Comparison of ENCODE assay signal across 21 cellular contexts in the genomic region with DNA sequence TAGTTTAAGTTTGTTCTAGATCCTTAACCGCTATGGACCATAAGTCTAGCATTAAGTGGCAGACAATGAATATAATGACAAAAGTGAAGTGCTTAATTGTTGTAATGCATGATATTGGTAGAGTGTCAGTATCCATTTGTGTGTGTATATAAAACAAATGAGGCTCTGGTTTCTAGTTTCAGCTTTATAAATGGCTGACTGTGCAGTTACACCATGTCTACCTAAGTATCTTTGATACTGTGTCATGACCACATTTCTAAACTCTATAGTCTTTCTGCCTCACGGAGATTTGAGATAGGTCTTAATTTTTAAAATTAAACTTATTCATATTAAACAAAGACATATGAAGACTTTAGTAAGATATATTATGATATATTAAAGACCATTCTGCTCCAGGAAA.
A peak's percentile ranks its signal among the peaks of the same experiment; 100 is the strongest.
DNase-seq lines count a peak whose midpoint lies in the region; ATAC-seq, FAIRE-seq and TF ChIP-seq lines count a peak whose summit lies in the region.
"Had no signal": no experiment of that assay in that cellular context is flagged by ENCODE, and none has a peak within 500 bp of the region (broad histone marks: within the 10 kb centered on the region; RNA-seq: fewer than 3 reads in every experiment).

No MANE protein-coding gene starts in this region.

- H3K4me1 ChIP-seq in HepG2 (ENCODE audit: insufficient read depth, low read length) (no peaks in the 10 kb centered on the region), right lobe of liver (no peaks in the 10 kb centered on the region)
- H3K4me1 ChIP-seq: BLaER1, Caco-2 had no signal

- H2AFZ ChIP-seq in HepG2 (ENCODE audit: low read length), result no peak overlapping the region
- H2AFZ ChIP-seq: GM23338 had no signal

- TF ChIP-seq POLR2A in HepG2 (IDR thresholded peaks at IDR 0.05; ENCODE audit: insufficient read depth in 1 of 2, low read depth in 2 of 2, low read length in 2 of 2), result no peak
- TF ChIP-seq POLR2A in right lobe of liver (IDR thresholded peaks at IDR 0.05), result no peak

- H4K20me1 ChIP-seq in HepG2 (ENCODE audit: insufficient read depth, low read length), result no peaks in the 10 kb centered on the region
- H4K20me1 ChIP-seq: BLaER1 had no signal

- no peak for TF ChIP-seq RAD21 in HepG2 (CRISPR knock-in tag; IDR thresholded peaks at IDR 0.05)

- intact Hi-C loops in HepG2 (cut with micrococcal nuclease; ENCODE audit: unreplicated experiment), result no loop called here
- intact Hi-C loops in right lobe of liver (cut with DNase I), result no loop called here

- H3K4me3 ChIP-seq in HepG2 (replicated peaks in 1 of 3; ENCODE audit: insufficient read depth in 1 of 3, low read depth in 2 of 3, low read length in 3 of 3) (no peak overlapping the region), right lobe of liver (no peak overlapping the region)
- H3K4me3 ChIP-seq: BLaER1, GM23338 had no signal

- H3K36me3 ChIP-seq in HepG2 (replicated peaks in 1 of 2; ENCODE audit: control insufficient read depth in 1 of 2, insufficient read depth in 2 of 2, low read length in 2 of 2) (no peaks in the 10 kb centered on the region), right lobe of liver (no peaks in the 10 kb centered on the region)
- H3K36me3 ChIP-seq: BLaER1 had no signal

- H3K27ac ChIP-seq in HepG2 (ENCODE audit: extremely low read length, insufficient read depth, low read length), result no peak overlapping the region
- H3K27ac ChIP-seq in right lobe of liver, result no peak overlapping the region
- no peak overlapping the region for H3K27ac ChIP-seq in RWPE1
- H3K27ac ChIP-seq: BLaER1, C4-2B had no signal

- no peak overlapping the region for H3K4me2 ChIP-seq in HepG2 (ENCODE audit: low read depth, low read length)
- H3K4me2 ChIP-seq: GM23338 had no signal

- CTCF ChIA-PET in HepG2 (lab: Yijun Ruan, JAX; ENCODE audit: low intra/inter-chr PET ratio, low total read pairs), result no interaction called here
- CTCF ChIA-PET in RWPE1 (lab: Yijun Ruan, JAX), result interaction anchor here (0.7 kb wide), 1 partner anchor 184 kb away, joined by 3 read pairs; no protein-coding TSS in a partner anchor

- WGBS in HepG2 (ENCODE audit: low lambda C conversion rate), result 83% methylated on average over 2 of the region's 2 CpGs
- 100% methylated on average over 2 of the region's 2 CpGs for WGBS in right lobe of liver (ENCODE audit: insufficient coverage, low coverage, low lambda C conversion rate, missing lambda C conversion rate)

- POLR2A ChIA-PET in HepG2 (lab: Yijun Ruan, JAX), result no interaction called here
- POLR2A ChIA-PET in RWPE1 (lab: Yijun Ruan, JAX; ENCODE audit: low non-redundant PET), result no interaction called here

- in situ Hi-C loops in HepG2 (cut with HindIII; ENCODE audit: extremely low pct_ligation_motif_present, low pct_unique_long_range_greater_than_20kb), result no loop called here

- no peaks in the 10 kb centered on the region for H3K27me3 ChIP-seq in HepG2 (ENCODE audit: control insufficient read depth in 1 of 2, insufficient read depth in 2 of 2, low read length in 2 of 2)
- H3K27me3 ChIP-seq in right lobe of liver, result no peaks in the 10 kb centered on the region
- H3K27me3 ChIP-seq: BLaER1 had no signal

- TF ChIP-seq EP300 in HepG2 (IDR thresholded peaks at IDR 0.05; ENCODE audit: low read depth in 2 of 2, low read length in 2 of 2), result no peak
- TF ChIP-seq EP300 in HepG2 (CRISPR knock-in tag; IDR thresholded peaks at IDR 0.05; ENCODE audit: borderline replicate concordance), result no peak

- DNase-seq in HepG2 (ENCODE audit: low spot score) (no peak), right lobe of liver (no peak), HTR-8/SVneo (ENCODE audit: insufficient read length, low spot score) (no peak), RCC 7860 (ENCODE audit: low spot score) (no peak), RWPE1 (ENCODE audit: low spot score) (no peak), HuH-7 (ENCODE audit: low spot score) (no peak)
- DNase-seq in activated CD4-positive, alpha-beta T cell treated with anti-CD3 and anti-CD28 coated beads for 4 hours, result no peak
- DNase-seq: Caco-2; CD4-positive, CD25-positive, alpha-beta regulatory T cell; CD8-positive, alpha-beta T cell; DMS153; DND-41; H9; HFFc6 had no signal

- no TSS peak for BruUV-seq in HepG2 (replicated peaks; lab: Mats Ljungman, UMichigan)

- no peaks in the 10 kb centered on the region for H3K79me2 ChIP-seq in HepG2 (ENCODE audit: insufficient read depth, low read length)

- ATAC-seq in HepG2 (no peak), right lobe of liver (no peak)
- ATAC-seq: CD8-positive, alpha-beta T cell; GM23338; HCT116 had no signal

- no peak for FAIRE-seq in HepG2 (lab: Jason Lieb, UNC)
- peak; percentile 63 for FAIRE-seq in HTR-8/SVneo (lab: Jason Lieb, UNC)
- peak; percentile 14 for FAIRE-seq in RCC 7860 (lab: Jason Lieb, UNC)
- FAIRE-seq in endometrium (lab: Jason Lieb, UNC), result peak; percentile 80
- FAIRE-seq: G401.6, GM19239 had no signal

- no peak overlapping the region for H3K9ac ChIP-seq in HepG2 (ENCODE audit: insufficient read depth, low read depth, low read length)
- H3K9ac ChIP-seq: BLaER1 had no signal

- no peaks in the 10 kb centered on the region for H3K9me3 ChIP-seq in HepG2 (ENCODE audit: low read length)
- H3K9me3 ChIP-seq in right lobe of liver, result no peaks in the 10 kb centered on the region
- H3K9me3 ChIP-seq: BLaER1, Caco-2 had no signal

- TF ChIP-seq CTCF in HepG2 (CRISPR knock-in tag; IDR thresholded peaks at IDR 0.05), result no peak
- no peak for TF ChIP-seq CTCF in right lobe of liver (IDR thresholded peaks at IDR 0.05)
- TF ChIP-seq CTCF in RWPE1 (conservative IDR thresholded peaks at IDR 0.05; ENCODE audit: low read depth), result no peak

TF ChIP-seq in HepG2, 621 proteins besides CTCF, POLR2A, EP300 and RAD21:
- TF ChIP-seq DMAP1 (CRISPR knock-in tag; IDR thresholded peaks at IDR 0.05) (no peak), ZNF33B (CRISPR knock-in tag; IDR thresholded peaks at IDR 0.05) (no peak), ZFP36 (IDR thresholded peaks at IDR 0.05; ENCODE audit: borderline replicate concordance, low read depth, low read length, partially characterized antibody) (no peak), CBFB (CRISPR knock-in tag; IDR thresholded peaks at IDR 0.05) (no peak), RBAK (CRISPR knock-in tag; IDR thresholded peaks at IDR 0.05) (no peak), MAFK (conservative IDR thresholded peaks at IDR 0.05 in 1 of 2, IDR thresholded peaks at IDR 0.05 in 1 of 2; ENCODE audit: low read length in 2 of 2) (peak; percentile 60 to 75; a peak in 3 of 4 replicates), RCOR2 (CRISPR knock-in tag; IDR thresholded peaks at IDR 0.05) (no peak), ZNF589 (CRISPR knock-in tag; conservative IDR thresholded peaks at IDR 0.05) (no peak), MAFF (IDR thresholded peaks at IDR 0.05; ENCODE audit: low read depth, low read length) (peak; percentile 72)
- TF ChIP-seq, protein P1, sequence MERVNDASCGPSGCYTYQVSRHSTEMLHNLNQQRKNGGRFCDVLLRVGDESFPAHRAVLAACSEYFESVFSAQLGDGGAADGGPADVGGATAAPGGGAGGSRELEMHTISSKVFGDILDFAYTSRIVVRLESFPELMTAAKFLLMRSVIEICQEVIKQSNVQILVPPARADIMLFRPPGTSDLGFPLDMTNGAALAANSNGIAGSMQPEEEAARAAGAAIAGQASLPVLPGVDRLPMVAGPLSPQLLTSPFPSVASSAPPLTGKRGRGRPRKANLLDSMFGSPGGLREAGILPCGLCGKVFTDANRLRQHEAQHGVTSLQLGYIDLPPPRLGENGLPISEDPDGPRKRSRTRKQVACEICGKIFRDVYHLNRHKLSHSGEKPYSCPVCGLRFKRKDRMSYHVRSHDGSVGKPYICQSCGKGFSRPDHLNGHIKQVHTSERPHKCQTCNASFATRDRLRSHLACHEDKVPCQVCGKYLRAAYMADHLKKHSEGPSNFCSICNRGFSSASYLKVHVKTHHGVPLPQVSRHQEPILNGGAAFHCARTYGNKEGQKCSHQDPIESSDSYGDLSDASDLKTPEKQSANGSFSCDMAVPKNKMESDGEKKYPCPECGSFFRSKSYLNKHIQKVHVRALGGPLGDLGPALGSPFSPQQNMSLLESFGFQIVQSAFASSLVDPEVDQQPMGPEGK (CRISPR knock-in tag; IDR thresholded peaks at IDR 0.05), result no peak
- TF ChIP-seq, protein P2, sequence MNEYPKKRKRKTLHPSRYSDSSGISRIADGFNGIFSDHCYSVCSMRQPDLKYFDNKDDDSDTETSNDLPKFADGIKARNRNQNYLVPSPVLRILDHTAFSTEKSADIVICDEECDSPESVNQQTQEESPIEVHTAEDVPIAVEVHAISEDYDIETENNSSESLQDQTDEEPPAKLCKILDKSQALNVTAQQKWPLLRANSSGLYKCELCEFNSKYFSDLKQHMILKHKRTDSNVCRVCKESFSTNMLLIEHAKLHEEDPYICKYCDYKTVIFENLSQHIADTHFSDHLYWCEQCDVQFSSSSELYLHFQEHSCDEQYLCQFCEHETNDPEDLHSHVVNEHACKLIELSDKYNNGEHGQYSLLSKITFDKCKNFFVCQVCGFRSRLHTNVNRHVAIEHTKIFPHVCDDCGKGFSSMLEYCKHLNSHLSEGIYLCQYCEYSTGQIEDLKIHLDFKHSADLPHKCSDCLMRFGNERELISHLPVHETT (CRISPR knock-in tag; conservative IDR thresholded peaks at IDR 0.05), result no peak
- TF ChIP-seq, protein P3, sequence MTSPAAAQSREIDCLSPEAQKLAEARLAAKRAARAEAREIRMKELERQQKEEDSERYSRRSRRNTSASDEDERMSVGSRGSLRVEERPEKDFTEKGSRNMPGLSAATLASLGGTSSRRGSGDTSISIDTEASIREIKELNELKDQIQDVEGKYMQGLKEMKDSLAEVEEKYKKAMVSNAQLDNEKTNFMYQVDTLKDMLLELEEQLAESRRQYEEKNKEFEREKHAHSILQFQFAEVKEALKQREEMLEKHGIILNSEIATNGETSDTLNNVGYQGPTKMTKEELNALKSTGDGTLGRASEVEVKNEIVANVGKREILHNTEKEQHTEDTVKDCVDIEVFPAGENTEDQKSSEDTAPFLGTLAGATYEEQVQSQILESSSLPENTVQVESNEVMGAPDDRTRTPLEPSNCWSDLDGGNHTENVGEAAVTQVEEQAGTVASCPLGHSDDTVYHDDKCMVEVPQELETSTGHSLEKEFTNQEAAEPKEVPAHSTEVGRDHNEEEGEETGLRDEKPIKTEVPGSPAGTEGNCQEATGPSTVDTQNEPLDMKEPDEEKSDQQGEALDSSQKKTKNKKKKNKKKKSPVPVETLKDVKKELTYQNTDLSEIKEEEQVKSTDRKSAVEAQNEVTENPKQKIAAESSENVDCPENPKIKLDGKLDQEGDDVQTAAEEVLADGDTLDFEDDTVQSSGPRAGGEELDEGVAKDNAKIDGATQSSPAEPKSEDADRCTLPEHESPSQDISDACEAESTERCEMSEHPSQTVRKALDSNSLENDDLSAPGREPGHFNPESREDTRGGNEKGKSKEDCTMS (CRISPR knock-in tag; conservative IDR thresholded peaks at IDR 0.05), result no peak
TF ChIP-seq in HepG2: peak in this region for 2.
